1 cellular context compared by ENCODE assay signal in genomic region chr7:101169838-101170531, GRCh38.
TF ChIP-seq lines count a peak whose summit lies in the region.

No MANE protein-coding gene starts in this region.

TF ChIP-seq in HepG2, 621 proteins besides CTCF, POLR2A, EP300 and RAD21 (continued from another document and continues in another):
- TF ChIP-seq ZBTB40 (IDR thresholded peaks at IDR 0.05) (no peak), ZBTB40 (CRISPR knock-in tag; IDR thresholded peaks at IDR 0.05) (no peak), KLF16 (CRISPR knock-in tag; IDR thresholded peaks at IDR 0.05) (no peak), ZNF446 (CRISPR knock-in tag; IDR thresholded peaks at IDR 0.05) (0 out of 2 replicates have a peak, but pooled peaks have one; percentile 23), ZNF451 (CRISPR knock-in tag; IDR thresholded peaks at IDR 0.05) (no peak), EHMT2 (IDR thresholded peaks at IDR 0.05; ENCODE audit: borderline replicate concordance, low read depth, low read length) (no peak), BHLHE40 (IDR thresholded peaks at IDR 0.05; ENCODE audit: low read length) (no peak), AHR (CRISPR knock-in tag; IDR thresholded peaks at IDR 0.05) (no peak), PATZ1 (CRISPR knock-in tag; IDR thresholded peaks at IDR 0.05) (0 out of 2 replicates have a peak, but pooled peaks have one; percentile 22), PRPF4 (IDR thresholded peaks at IDR 0.05; ENCODE audit: low read depth, low read length, poor library complexity, severe bottlenecking) (no peak), ZNF570 (CRISPR knock-in tag; IDR thresholded peaks at IDR 0.05; ENCODE audit: borderline replicate concordance) (no peak), XBP1 (CRISPR knock-in tag; IDR thresholded peaks at IDR 0.05) (no peak), STAT5B (CRISPR knock-in tag; IDR thresholded peaks at IDR 0.05) (no peak), USF2 (IDR thresholded peaks at IDR 0.05; ENCODE audit: low read depth, low read length) (no peak), USF2 (CRISPR knock-in tag; IDR thresholded peaks at IDR 0.05; ENCODE audit: borderline replicate concordance) (no peak), ZNF547 (CRISPR knock-in tag; IDR thresholded peaks at IDR 0.05) (no peak), RERE (CRISPR knock-in tag; IDR thresholded peaks at IDR 0.05; ENCODE audit: low read depth) (no peak), PHF20 (CRISPR knock-in tag; IDR thresholded peaks at IDR 0.05) (no peak), KLF12 (CRISPR knock-in tag; IDR thresholded peaks at IDR 0.05; ENCODE audit: borderline replicate concordance) (no peak), ZNF687 (CRISPR knock-in tag; IDR thresholded peaks at IDR 0.05) (peak; percentile 46), HNRNPH1 (optimal IDR thresholded peaks at IDR 0.05; ENCODE audit: low read depth, low read length) (no peak), ARID4A (CRISPR knock-in tag; IDR thresholded peaks at IDR 0.05; ENCODE audit: borderline replicate concordance) (0 out of 2 replicates have a peak, but pooled peaks have one; percentile 16), MED13 (CRISPR knock-in tag; IDR thresholded peaks at IDR 0.05) (no peak)
